In the genomic region with DNA sequence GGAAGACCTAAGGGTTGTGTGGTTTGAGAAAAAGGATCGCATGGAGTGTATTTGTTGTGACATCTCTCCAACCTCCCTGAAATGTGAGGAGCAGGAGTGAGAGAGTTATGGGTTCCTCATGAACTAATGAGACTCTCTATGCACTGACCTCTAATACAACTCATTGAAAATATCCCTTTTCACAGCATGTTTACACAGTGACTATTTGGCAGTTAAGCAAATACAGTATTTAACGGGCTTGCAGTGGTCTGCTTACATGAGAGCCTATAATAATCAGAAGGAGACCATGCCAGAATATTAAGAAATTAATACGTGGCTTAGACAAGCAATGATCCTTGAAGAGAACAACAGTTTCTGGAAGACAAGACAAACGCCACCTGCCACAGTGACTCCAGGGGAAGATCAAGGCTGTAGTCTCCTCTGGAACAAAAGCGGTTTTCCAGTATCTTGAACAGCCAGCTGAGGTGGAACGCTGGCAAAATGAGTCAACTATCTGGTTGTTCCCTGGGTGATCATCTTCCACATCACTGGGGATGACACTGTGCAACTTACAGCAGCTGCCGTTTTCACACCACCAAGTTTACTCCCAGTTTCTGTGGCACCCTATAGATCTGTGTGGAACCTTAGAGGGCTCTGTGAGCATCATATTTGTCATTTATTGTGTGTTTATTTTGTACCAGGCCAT, we compare ENCODE assay signal across 19 cellular contexts.
DNase-seq lines count a peak whose midpoint lies in the region; ATAC-seq, FAIRE-seq and TF ChIP-seq lines count a peak whose summit lies in the region.
"Had no signal": no experiment of that assay in that cellular context is flagged by ENCODE, and none has a peak within 500 bp of the region (broad histone marks: within the 10 kb centered on the region; RNA-seq: fewer than 3 reads in every experiment).

No MANE protein-coding gene starts in this region.

- no peak for TF ChIP-seq CTCF in D721Med (IDR thresholded peaks at IDR 0.05; ENCODE audit: insufficient read depth, missing control alignments)

- ATAC-seq in HG03159 (IDR thresholded peaks at IDR 0.05; ENCODE audit: unreplicated experiment): no peak
- ATAC-seq: psoas muscle; stimulated activated naive CD8-positive, alpha-beta T cell treated with anti-CD3 and anti-CD28 coated beads, Interleukin-15, Interleukin-2, amounts not matched to agents 100 U/mL and 50 U/mL, for 24 hours; WTC11 had no signal

- DNase-seq in NCI-H1105 (lab: John Stamatoyannopoulos, UW) (peak; percentile 73), NCI-H2196 treated with DMSO at 0.1 percent for 48 hours (lab: John Stamatoyannopoulos, UW; ENCODE audit: unreplicated experiment) (peak; percentile 100), SHP77 treated with DMSO at 0.1 percent for 48 hours (lab: John Stamatoyannopoulos, UW) (peak; percentile 65), D721Med (ENCODE audit: insufficient read length, low spot score) (no peak), HPDE6-E6E7 (ENCODE audit: extremely low spot score) (no peak), RCC 7860 (ENCODE audit: low spot score) (no peak)
- DNase-seq: activated CD4-positive, alpha-beta T cell treated with anti-CD3 and anti-CD28 coated beads, Interleukin-2, amount 50 U/mL, for 48 hours; adrenal gland; H9; immature natural killer cell; PC-9; psoas muscle; SK-N-SH; stimulated activated CD4-positive, alpha-beta T cell treated with anti-CD3 and anti-CD28 coated beads, Interleukin-4, amount 100 ng/mL, for 1 hour; stimulated activated naive CD8-positive, alpha-beta T cell treated with anti-CD3 and anti-CD28 coated beads, Interleukin-15, Interleukin-2, amounts not matched to agents 100 U/mL and 50 U/mL, for 24 hours; tibial artery had no signal

- FAIRE-seq in D721Med (lab: Jason Lieb, UNC): no peak
- FAIRE-seq in RCC 7860 (lab: Jason Lieb, UNC): no peak
- FAIRE-seq: bronchial epithelial cell had no signal

Comparison
In these comparisons a context has a peak if more than half of its experiments do, and no peak if none do; other contexts are left out.
1. DNase-seq: peak in NCI-H1105 (single experiment), NCI-H2196 treated with DMSO at 0.1 percent for 48 hours (single experiment) and SHP77 treated with DMSO at 0.1 percent for 48 hours (single experiment); none in D721Med (single experiment), HPDE6-E6E7 (single experiment) and RCC 7860 (single experiment).